In genomic region chr11:114121138-114121537, GRCh38 we compare ENCODE assay signal across 16 cellular contexts.
"Had no signal": no experiment of that assay in that cellular context is flagged by ENCODE, and none has a peak within 500 bp of the region (broad histone marks: within the 10 kb centered on the region; RNA-seq: fewer than 3 reads in every experiment).

No MANE protein-coding gene starts in this region.

- H3K27ac ChIP-seq: SK-N-MC had no signal

- H3K36me3 Mint-ChIP-seq: brain, mesothelial cell of epicardium had no signal

- H3K27me3 ChIP-seq: esophagus squamous epithelium, heart right ventricle had no signal

- H3K4me1 Mint-ChIP-seq: activated B cell treated with CpG ODN at 0.5 μM for 24 hours; activated CD4-positive, alpha-beta T cell treated with anti-CD3 and anti-CD28 coated beads, Interleukin-2, amount 10 ng/mL, durations not matched to agents 24 days and 14 days had no signal

- DNase-seq: activated B cell treated with CpG ODN at 0.5 μM for 24 hours; activated CD4-positive, alpha-beta T cell treated with anti-CD3 and anti-CD28 coated beads, Interleukin-2, amount 10 ng/mL, durations not matched to agents 24 days and 14 days; activated naive CD4-positive, alpha-beta T cell treated with anti-CD3 and anti-CD28 coated beads for 36 hours; cerebellar nuclear complex; esophagus squamous epithelium; foreskin fibroblast; heart right ventricle; kidney; stimulated activated CD4-positive, alpha-beta T cell treated with anti-CD3 and anti-CD28 coated beads, Interleukin-12 subunit alpha, Interleukin-12 subunit beta, amount 100 ng/mL, for 4 hours; stimulated activated naive CD4-positive, alpha-beta T cell; T-cell; T1000 had no signal

- H3K9me3 ChIP-seq: esophagus squamous epithelium, heart right ventricle had no signal

- ATAC-seq: sciatic nerve, T-cell had no signal

- H3K4me3 Mint-ChIP-seq: activated B cell treated with CpG ODN at 0.5 μM for 24 hours; activated CD4-positive, alpha-beta T cell treated with anti-CD3 and anti-CD28 coated beads, Interleukin-2, amount 10 ng/mL, durations not matched to agents 24 days and 14 days; activated naive CD4-positive, alpha-beta T cell treated with anti-CD3 and anti-CD28 coated beads for 36 hours; brain; mesothelial cell of epicardium; T-cell had no signal

- H3K27ac Mint-ChIP-seq: activated B cell treated with CpG ODN at 0.5 μM for 24 hours; activated CD4-positive, alpha-beta T cell treated with anti-CD3 and anti-CD28 coated beads, Interleukin-2, amount 10 ng/mL, durations not matched to agents 24 days and 14 days; activated naive CD4-positive, alpha-beta T cell treated with anti-CD3 and anti-CD28 coated beads for 36 hours; mesothelial cell of epicardium; T-cell had no signal

- H3K4me3 ChIP-seq: esophagus squamous epithelium, heart right ventricle, SK-N-MC had no signal

- H3K9me3 Mint-ChIP-seq: activated B cell treated with CpG ODN at 0.5 μM for 24 hours; activated CD4-positive, alpha-beta T cell treated with anti-CD3 and anti-CD28 coated beads, Interleukin-2, amount 10 ng/mL, durations not matched to agents 24 days and 14 days; activated naive CD4-positive, alpha-beta T cell treated with anti-CD3 and anti-CD28 coated beads for 36 hours; brain; mesothelial cell of epicardium; T-cell had no signal
